9 cellular contexts compared by ENCODE assay signal in genomic region chr6:110358536-110359148, GRCh38. TPM values are rescaled to one million over a fixed set of nuclear protein-coding genes. Genes with fewer than 3 reads are reported as not detected.
DNase-seq lines count a peak whose midpoint lies in the region; ATAC-seq and TF ChIP-seq lines count a peak whose summit lies in the region.
"Had no signal": no experiment of that assay in that cellular context is flagged by ENCODE, and none has a peak within 500 bp of the region (broad histone marks: within the 10 kb centered on the region; RNA-seq: fewer than 3 reads in every experiment).

No MANE protein-coding gene starts in this region.

- peak overlapping the region; percentile 7 for H3K4me3 Mint-ChIP-seq in activated CD4-positive, alpha-beta memory T cell treated with anti-CD3 and anti-CD28 coated beads for 36 hours
- H3K4me3 Mint-ChIP-seq in activated CD4-positive, alpha-beta memory T cell treated with anti-CD3 and anti-CD28 coated beads, Interleukin-2, amount 10 ng/mL, durations not matched to agents 7 days and 5 days, result no peak overlapping the region
- H3K4me3 Mint-ChIP-seq in memory B cell, result peak overlapping the region; percentile 32

- no peaks in the 10 kb centered on the region for H3K79me2 ChIP-seq in mammary epithelial cell (ENCODE audit: insufficient read depth, low read length)

- H3K4me2 ChIP-seq in mammary epithelial cell (ENCODE audit: insufficient read depth, low read depth, low read length), result peak overlapping the region; percentile 71

- no peaks in the 10 kb centered on the region for H3K4me1 ChIP-seq in mammary epithelial cell (ENCODE audit: insufficient read depth, low read length)
- H3K4me1 ChIP-seq in thoracic aorta (ENCODE audit: control insufficient read depth in 1 of 2, low read depth in 2 of 2), result peaks cover 8 to 59% of the 10 kb centered on the region in 2 donors

- H3K9ac ChIP-seq in mammary epithelial cell (ENCODE audit: insufficient read depth, low read length), result no peak overlapping the region

- H3K9me3 Mint-ChIP-seq in activated CD4-positive, alpha-beta memory T cell treated with anti-CD3 and anti-CD28 coated beads for 36 hours, result no peaks in the 10 kb centered on the region
- H3K9me3 Mint-ChIP-seq in activated CD4-positive, alpha-beta memory T cell treated with anti-CD3 and anti-CD28 coated beads, Interleukin-2, amount 10 ng/mL, durations not matched to agents 7 days and 5 days, result no peaks in the 10 kb centered on the region
- H3K9me3 Mint-ChIP-seq in memory B cell, result no peaks in the 10 kb centered on the region

- POLR2A ChIA-PET in activated CD4-positive, alpha-beta memory T cell treated with anti-CD3 and anti-CD28 coated beads for 36 hours (lab: Charles Lee), result interaction anchor here (0.6 kb wide), 1 partner anchor 208 kb away, joined by 3 read pairs; no protein-coding TSS in a partner anchor
- POLR2A ChIA-PET in activated CD4-positive, alpha-beta memory T cell treated with anti-CD3 and anti-CD28 coated beads, Interleukin-2, amount 10 ng/mL, durations not matched to agents 7 days and 5 days (lab: Charles Lee), result no interaction called here

- 54% methylated on average over 10 of the region's 13 CpGs for WGBS in mammary epithelial cell (ENCODE audit: low coverage, missing lambda C conversion rate)

- in situ Hi-C loops in mammary epithelial cell (cut with MboI; ENCODE audit: low sequenced_read_pairs in 2 of 2), result no loop called here

- dilution Hi-C loops in mammary epithelial cell (cut with HindIII; ENCODE audit: low sequenced_read_pairs), result no loop called here

- peak overlapping the region; percentile 39 for H2AFZ ChIP-seq in mammary epithelial cell (ENCODE audit: low read depth, low read length)

- H3K4me3 ChIP-seq in mammary epithelial cell (replicated peaks in 1 of 3; ENCODE audit: insufficient read depth in 1 of 3, low read depth in 2 of 3, low read length in 3 of 3), result peak overlapping the region in 1 of 3 experiments; percentile 14
- H3K4me3 ChIP-seq in thoracic aorta, result peak overlapping the region; percentile 83

- ATAC-seq in memory B cell (ENCODE audit: low read depth) (no peak), thoracic aorta (ENCODE audit: insufficient number of reproducible peaks, low FRiP score, low read depth) (no peak), HG03139 (IDR thresholded peaks at IDR 0.05; ENCODE audit: unreplicated experiment) (no peak)

- H3K27me3 ChIP-seq in mammary epithelial cell (ENCODE audit: insufficient read depth, low read length) (peaks cover 31% of the 10 kb centered on the region), thoracic aorta (replicated peaks; ENCODE audit: insufficient read depth) (no peaks in the 10 kb centered on the region)

- TF ChIP-seq CTCF in mammary epithelial cell (conservative IDR thresholded peaks at IDR 0.05 in 1 of 2, IDR thresholded peaks at IDR 0.05 in 1 of 2; ENCODE audit: extremely low read depth in 1 of 2, insufficient read depth in 1 of 2, low read depth in 1 of 2, low read length in 2 of 2) (no peak), thoracic aorta (IDR thresholded peaks at IDR 0.05) (no peak)

- no peaks in the 10 kb centered on the region for H3K36me3 Mint-ChIP-seq in activated CD4-positive, alpha-beta memory T cell treated with anti-CD3 and anti-CD28 coated beads for 36 hours
- H3K36me3 Mint-ChIP-seq in activated CD4-positive, alpha-beta memory T cell treated with anti-CD3 and anti-CD28 coated beads, Interleukin-2, amount 10 ng/mL, durations not matched to agents 7 days and 5 days (ENCODE audit: low read depth), result no peaks in the 10 kb centered on the region
- H3K36me3 Mint-ChIP-seq in memory B cell, result no peaks in the 10 kb centered on the region

- H3K36me3 ChIP-seq in mammary epithelial cell (ENCODE audit: insufficient read depth, low read length) (no peaks in the 10 kb centered on the region), thoracic aorta (no peaks in the 10 kb centered on the region)

- no TSS peak for BruUV-seq in mammary epithelial cell (replicated peaks; lab: Mats Ljungman, UMichigan)

- H3K27me3 Mint-ChIP-seq in activated CD4-positive, alpha-beta memory T cell treated with anti-CD3 and anti-CD28 coated beads for 36 hours, result peaks cover 45% of the 10 kb centered on the region
- peaks cover 60% of the 10 kb centered on the region for H3K27me3 Mint-ChIP-seq in activated CD4-positive, alpha-beta memory T cell treated with anti-CD3 and anti-CD28 coated beads, Interleukin-2, amount 10 ng/mL, durations not matched to agents 7 days and 5 days
- peaks cover 28% of the 10 kb centered on the region for H3K27me3 Mint-ChIP-seq in memory B cell

- H3K9me3 ChIP-seq in mammary epithelial cell (replicated peaks; ENCODE audit: insufficient read depth, low read length), result no peaks in the 10 kb centered on the region
- H3K9me3 ChIP-seq in thoracic aorta, result no peaks in the 10 kb centered on the region

- no peak for DNase-seq in activated CD4-positive, alpha-beta memory T cell treated with anti-CD3 and anti-CD28 coated beads for 36 hours
- no peak for DNase-seq in activated CD4-positive, alpha-beta memory T cell treated with anti-CD3 and anti-CD28 coated beads, Interleukin-2, amount 10 ng/mL, durations not matched to agents 7 days and 5 days
- DNase-seq in mammary epithelial cell (no peak), memory B cell (ENCODE audit: low spot score in 2 of 2) (no peak), thoracic aorta (ENCODE audit: low spot score) (no peak), GM19238 (ENCODE audit: insufficient read length, low spot score) (no peak), SKM-1 (lab: John Stamatoyannopoulos, UW; ENCODE audit: unreplicated experiment) (no peak)

- intact Hi-C loops in activated CD4-positive, alpha-beta memory T cell treated with anti-CD3 and anti-CD28 coated beads for 36 hours (cut with micrococcal nuclease), result no loop called here
- intact Hi-C loops in mammary epithelial cell (cut with micrococcal nuclease), result no loop called here

- H3K27ac ChIP-seq in mammary epithelial cell (ENCODE audit: insufficient read depth, low read depth, low read length) (no peak overlapping the region), thoracic aorta (peak overlapping the region; percentile 90 to 94)

- no peak overlapping the region for H3K27ac Mint-ChIP-seq in activated CD4-positive, alpha-beta memory T cell treated with anti-CD3 and anti-CD28 coated beads for 36 hours
- no peak overlapping the region for H3K27ac Mint-ChIP-seq in activated CD4-positive, alpha-beta memory T cell treated with anti-CD3 and anti-CD28 coated beads, Interleukin-2, amount 10 ng/mL, durations not matched to agents 7 days and 5 days
- H3K27ac Mint-ChIP-seq in memory B cell, result no peak overlapping the region

- peaks cover 11% of the 10 kb centered on the region for H3K4me1 Mint-ChIP-seq in activated CD4-positive, alpha-beta memory T cell treated with anti-CD3 and anti-CD28 coated beads for 36 hours (ENCODE audit: low read depth)
- peaks cover 2% of the 10 kb centered on the region for H3K4me1 Mint-ChIP-seq in activated CD4-positive, alpha-beta memory T cell treated with anti-CD3 and anti-CD28 coated beads, Interleukin-2, amount 10 ng/mL, durations not matched to agents 7 days and 5 days
- H3K4me1 Mint-ChIP-seq in memory B cell, result peaks cover 9% of the 10 kb centered on the region

- CTCF ChIA-PET in activated CD4-positive, alpha-beta memory T cell treated with anti-CD3 and anti-CD28 coated beads for 36 hours (lab: Charles Lee), result no interaction called here
- CTCF ChIA-PET in activated CD4-positive, alpha-beta memory T cell treated with anti-CD3 and anti-CD28 coated beads, Interleukin-2, amount 10 ng/mL, durations not matched to agents 7 days and 5 days (lab: Charles Lee), result no interaction called here
- CTCF ChIA-PET in mammary epithelial cell (lab: Charles Lee; ENCODE audit: low non-redundant PET), result no interaction called here

- H4K20me1 ChIP-seq in mammary epithelial cell (ENCODE audit: insufficient read depth, low read length), result no peaks in the 10 kb centered on the region

RNA-seq across cellular contexts. Expression of gene METTL24, which starts 0.5 kb away (rescaled TPM):
- total RNA-seq in activated CD4-positive, alpha-beta memory T cell treated with anti-CD3 and anti-CD28 coated beads for 36 hours, result not detected
- total RNA-seq in activated CD4-positive, alpha-beta memory T cell treated with anti-CD3 and anti-CD28 coated beads, Interleukin-2, amount 10 ng/mL, durations not matched to agents 7 days and 5 days, result not detected
- total RNA-seq in mammary epithelial cell, result not detected
- not detected for polyA plus RNA-seq in mammary epithelial cell
- not detected for polyA minus RNA-seq in mammary epithelial cell
- 10 to 100 TPM; 12.1 to 27.6 TPM for total RNA-seq in thoracic aorta
- total RNA-seq: activated CD8-positive, alpha-beta memory T cell treated with anti-CD3 and anti-CD28 coated beads for 36 hours had no signal

RNA-seq across cellular contexts. Expression of gene DDO, which starts 56.7 kb away (rescaled TPM):
- not detected for total RNA-seq in activated CD4-positive, alpha-beta memory T cell treated with anti-CD3 and anti-CD28 coated beads for 36 hours
- total RNA-seq in activated CD4-positive, alpha-beta memory T cell treated with anti-CD3 and anti-CD28 coated beads, Interleukin-2, amount 10 ng/mL, durations not matched to agents 7 days and 5 days, result not detected
- total RNA-seq in mammary epithelial cell (1 to 10 TPM in 1 of 2 donors, under 1 TPM in 1; 0.24 to 1.5 TPM), thoracic aorta (1 to 10 TPM in 1 of 2 donors, under 1 TPM in 1; 0.68 to 1.6 TPM)
- polyA plus RNA-seq in mammary epithelial cell, result 0.40 TPM
- polyA minus RNA-seq in mammary epithelial cell, result not detected
- total RNA-seq: activated CD8-positive, alpha-beta memory T cell treated with anti-CD3 and anti-CD28 coated beads for 36 hours had no signal

Comparison
In these comparisons a context has a peak if more than half of its experiments do, and no peak if none do; other contexts are left out.
1. RNA of gene METTL24, which starts 0.5 kb away (total RNA-seq): 12.1 to 27.6 TPM in thoracic aorta; not detected in activated CD4-positive, alpha-beta memory T cell treated with anti-CD3 and anti-CD28 coated beads, Interleukin-2, amount 10 ng/mL, durations not matched to agents 7 days and 5 days, not detected in activated CD4-positive, alpha-beta memory T cell treated with anti-CD3 and anti-CD28 coated beads for 36 hours and not detected in mammary epithelial cell; every median in the first group is over 10 times any median in the second.